In genomic region chr14:61483477-61483876, GRCh38 we compare ENCODE assay signal across 1 cellular context.
TF ChIP-seq lines count a peak whose summit lies in the region.

No MANE protein-coding gene starts in this region.

TF ChIP-seq in IMR-90, 13 proteins besides CTCF, POLR2A, EP300 and RAD21 (continued from another document):
- TF ChIP-seq, protein P1, sequence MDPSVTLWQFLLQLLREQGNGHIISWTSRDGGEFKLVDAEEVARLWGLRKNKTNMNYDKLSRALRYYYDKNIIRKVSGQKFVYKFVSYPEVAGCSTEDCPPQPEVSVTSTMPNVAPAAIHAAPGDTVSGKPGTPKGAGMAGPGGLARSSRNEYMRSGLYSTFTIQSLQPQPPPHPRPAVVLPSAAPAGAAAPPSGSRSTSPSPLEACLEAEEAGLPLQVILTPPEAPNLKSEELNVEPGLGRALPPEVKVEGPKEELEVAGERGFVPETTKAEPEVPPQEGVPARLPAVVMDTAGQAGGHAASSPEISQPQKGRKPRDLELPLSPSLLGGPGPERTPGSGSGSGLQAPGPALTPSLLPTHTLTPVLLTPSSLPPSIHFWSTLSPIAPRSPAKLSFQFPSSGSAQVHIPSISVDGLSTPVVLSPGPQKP (IDR thresholded peaks at IDR 0.05; ENCODE audit: borderline replicate concordance, low read depth, low read length): no peak
- TF ChIP-seq RCOR1 (IDR thresholded peaks at IDR 0.05; ENCODE audit: insufficient replicate concordance, low read length): no peak
- no peak for TF ChIP-seq CHD1 (IDR thresholded peaks at IDR 0.05; ENCODE audit: low read depth, low read length)
- TF ChIP-seq RFX5 (IDR thresholded peaks at IDR 0.05; ENCODE audit: low read depth, low read length): no peak
- no peak for TF ChIP-seq CEBPB (IDR thresholded peaks at IDR 0.05; ENCODE audit: low read depth, low read length)
- TF ChIP-seq NFE2L2 (IDR thresholded peaks at IDR 0.05; ENCODE audit: low read depth, low read length): no peak
- TF ChIP-seq BHLHE40 (IDR thresholded peaks at IDR 0.05; ENCODE audit: low read depth, low read length): no peak
- no peak for TF ChIP-seq FOS (IDR thresholded peaks at IDR 0.05; ENCODE audit: low read depth, low read length)
- TF ChIP-seq MXI1 (IDR thresholded peaks at IDR 0.05; ENCODE audit: borderline replicate concordance, low read depth, low read length): no peak
- no peak for TF ChIP-seq MAFK (IDR thresholded peaks at IDR 0.05; ENCODE audit: low read depth, low read length)
- TF ChIP-seq, protein P2, sequence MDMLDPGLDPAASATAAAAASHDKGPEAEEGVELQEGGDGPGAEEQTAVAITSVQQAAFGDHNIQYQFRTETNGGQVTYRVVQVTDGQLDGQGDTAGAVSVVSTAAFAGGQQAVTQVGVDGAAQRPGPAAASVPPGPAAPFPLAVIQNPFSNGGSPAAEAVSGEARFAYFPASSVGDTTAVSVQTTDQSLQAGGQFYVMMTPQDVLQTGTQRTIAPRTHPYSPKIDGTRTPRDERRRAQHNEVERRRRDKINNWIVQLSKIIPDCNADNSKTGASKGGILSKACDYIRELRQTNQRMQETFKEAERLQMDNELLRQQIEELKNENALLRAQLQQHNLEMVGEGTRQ (IDR thresholded peaks at IDR 0.05; ENCODE audit: low read depth, low read length): no peak
